In the genomic region with DNA sequence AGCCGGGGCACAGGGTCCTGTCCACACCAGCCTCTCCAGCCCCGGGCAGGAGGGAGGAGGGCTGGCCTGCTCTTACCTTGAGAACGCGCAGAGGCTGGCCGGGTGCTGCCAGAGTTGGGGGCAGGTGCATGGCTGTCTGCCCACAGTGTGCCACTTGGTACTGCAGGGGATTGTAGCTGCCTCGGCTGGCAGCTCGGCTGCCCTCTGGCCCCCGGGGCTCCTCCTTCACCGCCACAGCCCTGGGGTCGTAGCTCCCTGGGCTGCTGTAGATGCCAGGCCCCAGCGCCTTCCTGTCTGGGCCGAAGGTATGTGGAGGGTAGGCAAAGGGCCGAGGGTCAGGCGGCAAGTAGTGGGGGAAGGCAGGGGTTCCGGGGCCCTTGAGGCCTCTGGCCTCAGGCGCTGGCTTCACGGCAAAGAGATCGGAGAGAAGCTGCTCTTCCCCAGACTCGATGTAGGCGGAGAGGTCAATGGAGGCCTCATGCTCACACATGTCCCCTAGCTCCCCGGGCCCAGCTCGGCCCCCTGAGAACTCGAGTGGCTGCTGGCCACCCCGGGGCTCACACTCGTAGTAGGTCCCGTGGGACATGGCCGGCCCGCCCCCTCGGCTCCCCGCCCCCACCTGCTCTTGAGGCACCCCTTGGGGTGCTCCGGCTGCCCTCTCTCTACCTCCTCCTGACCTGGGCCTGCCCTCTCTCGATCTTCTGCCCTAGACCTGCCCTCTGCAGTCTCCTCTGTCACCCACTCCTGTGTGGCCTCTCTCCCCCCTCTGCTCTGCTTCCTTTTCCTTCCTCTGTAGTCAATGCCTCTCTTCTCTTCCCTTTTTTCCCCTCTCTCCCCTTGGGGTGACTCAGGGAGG, we compare ENCODE assay signal across 14 cellular contexts. TPM values are rescaled to one million over a fixed set of nuclear protein-coding genes. Genes with fewer than 3 reads are reported as not detected.
DNase-seq lines count a peak whose midpoint lies in the region; ATAC-seq lines count a peak whose summit lies in the region.
"Had no signal": no experiment of that assay in that cellular context is flagged by ENCODE, and none has a peak within 500 bp of the region (broad histone marks: within the 10 kb centered on the region; RNA-seq: fewer than 3 reads in every experiment).

Gene CEBPE, minus strand, starts transcription at position 750 of the 856 bp plus-strand sequence. Its CDS starts 164 bp downstream, at position 586.

- CTCF ChIA-PET in activated CD4-positive, alpha-beta memory T cell treated with anti-CD3 and anti-CD28 coated beads, Interleukin-2, amount 10 ng/mL, durations not matched to agents 7 days and 5 days (lab: Charles Lee), result interaction anchor here (1.0 to 7.6 kb wide), 3 partner anchors 68 to 261 kb away, joined by 3 to 214 read pairs (median 27); partner anchors contain the start of gene SLC7A8

- no peaks in the 10 kb centered on the region for H3K9me3 ChIP-seq in CD4-positive, CD25-positive, alpha-beta regulatory T cell (ENCODE audit: control insufficient read depth in 2 of 2, low read length in 2 of 2)

- no peaks in the 10 kb centered on the region for H3K36me3 ChIP-seq in CD4-positive, CD25-positive, alpha-beta regulatory T cell (ENCODE audit: control insufficient read depth, insufficient read depth, low read length)

- in situ Hi-C loops in KBM-7 (cut with MboI; ENCODE audit: low pct_unique_long_range_greater_than_20kb, low sequenced_read_pairs), result no loop called here

- no peaks in the 10 kb centered on the region for H3K27me3 ChIP-seq in CD4-positive, CD25-positive, alpha-beta regulatory T cell (ENCODE audit: control insufficient read depth, insufficient read depth, low read length)

- H3K27ac ChIP-seq in CD4-positive, CD25-positive, alpha-beta regulatory T cell (ENCODE audit: insufficient read depth, low read length, poor library complexity, severe bottlenecking), result peak within 1 kb of the TSS; percentile 58
- H3K27ac ChIP-seq: SK-N-MC had no signal

- H3K4me1 ChIP-seq in CD4-positive, CD25-positive, alpha-beta regulatory T cell (ENCODE audit: control insufficient read depth, insufficient read depth, low read length, poor library complexity, severe bottlenecking), result peaks cover 34% of the 10 kb centered on the region

- peak within 1 kb of the TSS; percentile 37 for H3K4me3 ChIP-seq in CD4-positive, CD25-positive, alpha-beta regulatory T cell (ENCODE audit: low read depth, low read length)
- H3K4me3 ChIP-seq: SK-N-MC had no signal

- DNase-seq in CD4-positive, CD25-positive, alpha-beta regulatory T cell, result no peak
- DNase-seq in KBM-7 (peak; percentile 46), naive B cell (no peak), NCI-H446 (lab: John Stamatoyannopoulos, UW) (no peak), NCI-H146 (lab: John Stamatoyannopoulos, UW) (no peak), amygdala (lab: John Stamatoyannopoulos, UW) (no peak)
- DNase-seq in activated CD4-positive, alpha-beta memory T cell treated with anti-CD3 and anti-CD28 coated beads, Interleukin-2, amount 10 ng/mL, durations not matched to agents 7 days and 5 days, result no peak
- DNase-seq: COR-L47, NCI-H446 treated with DMSO at 0.1 percent for 48 hours had no signal

- no peak for ATAC-seq in CD4-positive, CD25-positive, alpha-beta regulatory T cell (ENCODE audit: low read depth in 2 of 2)
- ATAC-seq in naive B cell (ENCODE audit: low read depth in 2 of 2) (no peak), HG02852 (IDR thresholded peaks at IDR 0.05; ENCODE audit: unreplicated experiment) (no peak)

- POLR2A ChIA-PET in activated CD4-positive, alpha-beta memory T cell treated with anti-CD3 and anti-CD28 coated beads, Interleukin-2, amount 10 ng/mL, durations not matched to agents 7 days and 5 days (lab: Charles Lee), result interaction anchor here (2.9 kb wide), 1 partner anchor 183 kb away, joined by 17 read pairs; the partner anchor contains the start of gene PPP1R3E

- H3K27ac Mint-ChIP-seq in CD4-positive, CD25-positive, alpha-beta regulatory T cell, result peak within 1 kb of the TSS; percentile 89 to 93 (median 90)
- H3K27ac Mint-ChIP-seq in activated CD4-positive, alpha-beta memory T cell treated with anti-CD3 and anti-CD28 coated beads, Interleukin-2, amount 10 ng/mL, durations not matched to agents 7 days and 5 days, result peak within 1 kb of the TSS; percentile 83
- H3K27ac Mint-ChIP-seq in naive B cell, result peak within 1 kb of the TSS; percentile 70 to 97 (median 93)

- peak within 1 kb of the TSS in 3 of 4 donors; percentile 44 to 87 (median 54) for H3K4me3 Mint-ChIP-seq in CD4-positive, CD25-positive, alpha-beta regulatory T cell
- no peak within 1 kb of the TSS for H3K4me3 Mint-ChIP-seq in activated CD4-positive, alpha-beta memory T cell treated with anti-CD3 and anti-CD28 coated beads, Interleukin-2, amount 10 ng/mL, durations not matched to agents 7 days and 5 days
- H3K4me3 Mint-ChIP-seq in naive B cell, result peak within 1 kb of the TSS; percentile 22 to 91 (median 84)

- H3K27me3 Mint-ChIP-seq in CD4-positive, CD25-positive, alpha-beta regulatory T cell, result peaks cover 12% of the 10 kb centered on the region
- H3K27me3 Mint-ChIP-seq in activated CD4-positive, alpha-beta memory T cell treated with anti-CD3 and anti-CD28 coated beads, Interleukin-2, amount 10 ng/mL, durations not matched to agents 7 days and 5 days, result peaks cover 4% of the 10 kb centered on the region
- H3K27me3 Mint-ChIP-seq in naive B cell, result peaks cover 13 to 21% (median 18%) of the 10 kb centered on the region in 3 donors

- peaks cover 0 to 43% (median 23%) of the 10 kb centered on the region in 4 donors for H3K4me1 Mint-ChIP-seq in CD4-positive, CD25-positive, alpha-beta regulatory T cell
- peaks cover 45% of the 10 kb centered on the region for H3K4me1 Mint-ChIP-seq in activated CD4-positive, alpha-beta memory T cell treated with anti-CD3 and anti-CD28 coated beads, Interleukin-2, amount 10 ng/mL, durations not matched to agents 7 days and 5 days
- H3K4me1 Mint-ChIP-seq in naive B cell, result peaks cover 30 to 37% (median 34%) of the 10 kb centered on the region in 3 donors

- no peaks in the 10 kb centered on the region for H3K36me3 Mint-ChIP-seq in CD4-positive, CD25-positive, alpha-beta regulatory T cell
- no peaks in the 10 kb centered on the region for H3K36me3 Mint-ChIP-seq in activated CD4-positive, alpha-beta memory T cell treated with anti-CD3 and anti-CD28 coated beads, Interleukin-2, amount 10 ng/mL, durations not matched to agents 7 days and 5 days (ENCODE audit: low read depth)
- no peaks in the 10 kb centered on the region for H3K36me3 Mint-ChIP-seq in naive B cell

- H3K9me3 Mint-ChIP-seq in CD4-positive, CD25-positive, alpha-beta regulatory T cell, result peaks cover 0 to 1% (median 0%) of the 10 kb centered on the region in 7 donors
- no peaks in the 10 kb centered on the region for H3K9me3 Mint-ChIP-seq in activated CD4-positive, alpha-beta memory T cell treated with anti-CD3 and anti-CD28 coated beads, Interleukin-2, amount 10 ng/mL, durations not matched to agents 7 days and 5 days
- H3K9me3 Mint-ChIP-seq in naive B cell, result no peaks in the 10 kb centered on the region

RNA-seq across cellular contexts. Expression of gene CEBPE, which starts in this region (rescaled TPM):
- total RNA-seq in CD4-positive, CD25-positive, alpha-beta regulatory T cell, result not detected
- under 1 TPM in 3 of 4 donors, not detected in 1; 0.14 to 0.29 (median 0.24) TPM for polyA plus RNA-seq in CD4-positive, CD25-positive, alpha-beta regulatory T cell
- under 1 TPM; 0.25 to 0.83 TPM for total RNA-seq in activated CD4-positive, alpha-beta memory T cell treated with anti-CD3 and anti-CD28 coated beads, Interleukin-2, amount 10 ng/mL, durations not matched to agents 7 days and 5 days
- under 1 TPM in 4 of 6 donors, not detected in 2; 0.32 to 0.61 (median 0.44) TPM for polyA plus RNA-seq in naive B cell (ENCODE audit: low read depth in 6 of 6)
- total RNA-seq: bronchial epithelial cell, fibroblast of lung, M059J had no signal
- polyA plus RNA-seq: fibroblast of lung had no signal
